ENCODE assay signal across 8 cellular contexts in genomic region chr12:103957865-103958388, GRCh38. TPM values are rescaled to one million over a fixed set of nuclear protein-coding genes. Genes with fewer than 3 reads are reported as not detected.
A peak's percentile ranks its signal among the peaks of the same experiment; 100 is the strongest.
DNase-seq lines count a peak whose midpoint lies in the region; ATAC-seq, FAIRE-seq and TF ChIP-seq lines count a peak whose summit lies in the region.

No MANE protein-coding gene starts in this region.

- ATAC-seq in gastroesophageal sphincter, result no peak

- in situ Hi-C loops in HAP-1 (cut with MboI; ENCODE audit: low sequenced_read_pairs), result no loop called here

- FAIRE-seq in TTC549 (lab: Jason Lieb, UNC), result peak; percentile 66

- H3K4me1 ChIP-seq in HAP-1 (peaks cover 15% of the 10 kb centered on the region), gastroesophageal sphincter (peaks cover 6 to 48% (median 13%) of the 10 kb centered on the region in 3 donors), spleen (peaks cover 15 to 50% (median 28%) of the 10 kb centered on the region in 6 donors)

- TF ChIP-seq CTCF in gastroesophageal sphincter (IDR thresholded peaks at IDR 0.05) (no peak), spleen (IDR thresholded peaks at IDR 0.05 in 8 of 11, conservative IDR thresholded peaks at IDR 0.05 in 3 of 11) (no peak)

- DNase-seq in HAP-1 (ENCODE audit: low spot score in 2 of 2), result no peak
- DNase-seq in spleen, result no peak
- no peak for DNase-seq in pons (ENCODE audit: low spot score)
- no peak for DNase-seq in dedifferentiated amniotic fluid mesenchymal stem cell (ENCODE audit: extremely low spot score)
- DNase-seq in mesenteric fat pad (ENCODE audit: low spot score), result no peak
- no peak for DNase-seq in NCI-H526 treated with DMSO at 0.1 percent for 48 hours (lab: John Stamatoyannopoulos, UW)

- intact Hi-C loops in spleen (cut with DNase I; ENCODE audit: low total_unique reads), result no loop called here

- H3K36me3 ChIP-seq in HAP-1 (replicated peaks), result peaks cover 22% of the 10 kb centered on the region
- peaks cover 0 to 17% of the 10 kb centered on the region in 2 donors for H3K36me3 ChIP-seq in gastroesophageal sphincter
- H3K36me3 ChIP-seq in spleen, result peaks cover 0 to 17% (median 12%) of the 10 kb centered on the region in 6 donors

- no peaks in the 10 kb centered on the region for H3K9me3 ChIP-seq in HAP-1
- H3K9me3 ChIP-seq in gastroesophageal sphincter, result no peaks in the 10 kb centered on the region
- H3K9me3 ChIP-seq in spleen, result no peaks in the 10 kb centered on the region

- TF ChIP-seq EP300 in gastroesophageal sphincter (IDR thresholded peaks at IDR 0.05), result no peak

- TF ChIP-seq POLR2A in gastroesophageal sphincter (IDR thresholded peaks at IDR 0.05) (no peak), spleen (IDR thresholded peaks at IDR 0.05) (no peak)

- 81 to 91% methylated on average over 6 to 7 of the region's 7 CpGs for WGBS in gastroesophageal sphincter (ENCODE audit: low coverage in 1 of 2), 2 donors
- 94 to 97% (median 95%) methylated on average over 7 of the region's 7 CpGs for WGBS in spleen, 5 donors

- H3K27me3 ChIP-seq in HAP-1 (ENCODE audit: low read depth), result no peaks in the 10 kb centered on the region
- H3K27me3 ChIP-seq in gastroesophageal sphincter, result no peaks in the 10 kb centered on the region
- no peaks in the 10 kb centered on the region for H3K27me3 ChIP-seq in spleen (replicated peaks in 1 of 7)

- peak overlapping the region; percentile 84 for H3K4me3 ChIP-seq in HAP-1
- peak overlapping the region; percentile 82 to 95 for H3K4me3 ChIP-seq in gastroesophageal sphincter
- peak overlapping the region in 6 of 8 donors; percentile 73 to 88 (median 78) for H3K4me3 ChIP-seq in spleen

- peak overlapping the region; percentile 85 to 92 (median 90) for H3K27ac ChIP-seq in gastroesophageal sphincter
- peak overlapping the region; percentile 87 to 93 (median 90) for H3K27ac ChIP-seq in spleen

RNA-seq across cellular contexts. Expression of gene TDG, which starts 7.7 kb away (rescaled TPM):
- total RNA-seq in gastroesophageal sphincter, result 10 to 100 TPM; 12.5 to 30.4 (median 21.3) TPM
- total RNA-seq in spleen, result 10 to 100 TPM; 21.3 to 38.2 (median 25.2) TPM
- 10 to 100 TPM; 11.0 to 15.4 (median 11.8) TPM for polyA plus RNA-seq in spleen
- 24.1 TPM for total RNA-seq in mesenteric fat pad

RNA-seq across cellular contexts. Expression of gene HSP90B1, which starts 27.7 kb away (rescaled TPM):
- total RNA-seq in gastroesophageal sphincter, result 100 to 1,000 TPM; 137 to 334 (median 231) TPM
- total RNA-seq in spleen, result 100 to 1,000 TPM; 331 to 895 (median 569) TPM
- polyA plus RNA-seq in spleen, result 100 to 1,000 TPM; 230 to 327 (median 283) TPM
- 870 TPM for total RNA-seq in mesenteric fat pad
